17 cellular contexts compared by ENCODE assay signal in genomic region chr7:8084772-8085171, GRCh38.
A peak's percentile ranks its signal among the peaks of the same experiment; 100 is the strongest.
DNase-seq lines count a peak whose midpoint lies in the region; ATAC-seq and TF ChIP-seq lines count a peak whose summit lies in the region.
"Had no signal": no experiment of that assay in that cellular context is flagged by ENCODE, and none has a peak within 500 bp of the region (broad histone marks: within the 10 kb centered on the region; RNA-seq: fewer than 3 reads in every experiment).

No MANE protein-coding gene starts in this region.

- H3K9me3 Mint-ChIP-seq in activated T-cell treated with anti-CD3 and anti-CD28 coated beads, Interleukin-2, amount 50 U/mL, for 72 hours, result no peaks in the 10 kb centered on the region
- H3K9me3 Mint-ChIP-seq in osteocyte (ENCODE audit: unreplicated experiment), result no peaks in the 10 kb centered on the region
- H3K9me3 Mint-ChIP-seq: CD8-positive, alpha-beta memory T cell had no signal

- DNase-seq in NCI-H748 (lab: John Stamatoyannopoulos, UW; ENCODE audit: unreplicated experiment) (peak; percentile 36), NCI-H748 treated with DMSO at 0.1 percent for 48 hours (lab: John Stamatoyannopoulos, UW) (no peak), NCI-H1092 (lab: John Stamatoyannopoulos, UW) (peak; percentile 33), NCI-H345 treated with DMSO at 0.1 percent for 48 hours (lab: John Stamatoyannopoulos, UW; ENCODE audit: unreplicated experiment) (peak; percentile 10), osteocyte (ENCODE audit: extremely low spot score, unreplicated experiment) (no peak), NCI-H446 treated with DMSO at 0.1 percent for 48 hours (lab: John Stamatoyannopoulos, UW) (no peak)
- DNase-seq in activated T-cell treated with anti-CD3 and anti-CD28 coated beads, Interleukin-2, amount 50 U/mL, for 72 hours, result no peak
- DNase-seq: CD8-positive, alpha-beta memory T cell; DND-41; GOT3; KG1; NCI-H1930; NCI-H524; SJCRH30; T1000 had no signal

- no peaks in the 10 kb centered on the region for H3K36me3 Mint-ChIP-seq in activated T-cell treated with anti-CD3 and anti-CD28 coated beads, Interleukin-2, amount 50 U/mL, for 72 hours (ENCODE audit: insufficient read depth in 2 of 2)
- H3K36me3 Mint-ChIP-seq in osteocyte (ENCODE audit: unreplicated experiment), result peaks cover 19% of the 10 kb centered on the region

- no peaks in the 10 kb centered on the region for H3K27me3 Mint-ChIP-seq in activated T-cell treated with anti-CD3 and anti-CD28 coated beads, Interleukin-2, amount 50 U/mL, for 72 hours (ENCODE audit: low read depth)
- H3K27me3 Mint-ChIP-seq in osteocyte (ENCODE audit: unreplicated experiment), result no peaks in the 10 kb centered on the region
- H3K27me3 Mint-ChIP-seq: CD8-positive, alpha-beta memory T cell had no signal

- H3K27ac Mint-ChIP-seq in activated T-cell treated with anti-CD3 and anti-CD28 coated beads, Interleukin-2, amount 50 U/mL, for 72 hours, result no peak overlapping the region
- no peak overlapping the region for H3K27ac Mint-ChIP-seq in osteocyte (ENCODE audit: unreplicated experiment)

- no peak for ATAC-seq in activated T-cell treated with anti-CD3 and anti-CD28 coated beads, Interleukin-2, amount 50 U/mL, for 72 hours (replicated peaks in 1 of 2)
- ATAC-seq: A549, Panc1 had no signal

- TF ChIP-seq CTCF in osteocyte (IDR thresholded peaks at IDR 0.05), result no peak

- peaks cover 5% of the 10 kb centered on the region for H3K4me1 Mint-ChIP-seq in activated T-cell treated with anti-CD3 and anti-CD28 coated beads, Interleukin-2, amount 50 U/mL, for 72 hours (ENCODE audit: low read depth)
- no peaks in the 10 kb centered on the region for H3K4me1 Mint-ChIP-seq in osteocyte (ENCODE audit: unreplicated experiment)

- no peak overlapping the region for H3K4me3 Mint-ChIP-seq in activated T-cell treated with anti-CD3 and anti-CD28 coated beads, Interleukin-2, amount 50 U/mL, for 72 hours
- H3K4me3 Mint-ChIP-seq in osteocyte (ENCODE audit: unreplicated experiment), result no peak overlapping the region
- H3K4me3 Mint-ChIP-seq: CD8-positive, alpha-beta memory T cell had no signal

Comparison
In these comparisons a context has a peak if more than half of its experiments do, and no peak if none do; other contexts are left out.
1. DNase-seq: peak in NCI-H748 (single experiment), NCI-H1092 (single experiment) and NCI-H345 treated with DMSO at 0.1 percent for 48 hours (single experiment); none in NCI-H748 treated with DMSO at 0.1 percent for 48 hours (single experiment), activated T-cell treated with anti-CD3 and anti-CD28 coated beads, Interleukin-2, amount 50 U/mL, for 72 hours (0 of 2), osteocyte (single experiment) and NCI-H446 treated with DMSO at 0.1 percent for 48 hours (single experiment).